In the genomic region with DNA sequence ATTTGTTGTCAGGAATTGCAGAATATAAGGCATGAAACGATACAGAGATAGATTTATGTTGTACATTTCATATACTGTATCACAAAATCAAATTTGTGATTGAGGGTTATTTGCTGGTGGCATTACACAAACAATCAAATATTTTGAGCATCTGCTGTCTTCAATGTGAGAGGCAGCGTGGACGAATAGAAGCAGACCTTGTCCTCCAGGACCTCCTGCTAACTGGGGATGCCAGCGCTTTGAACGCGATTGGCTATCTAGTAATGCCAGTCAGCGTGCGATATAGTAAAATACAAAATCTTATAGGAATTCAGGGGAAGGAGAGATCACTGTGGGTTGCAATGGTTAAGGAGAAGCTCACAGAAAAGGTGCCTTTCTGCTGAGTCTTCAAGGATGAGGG, we compare ENCODE assay signal across 9 cellular contexts. TPM values are rescaled to one million over a fixed set of nuclear protein-coding genes. Genes with fewer than 3 reads are reported as not detected.
DNase-seq lines count a peak whose midpoint lies in the region; FAIRE-seq and TF ChIP-seq lines count a peak whose summit lies in the region.
"Had no signal": no experiment of that assay in that cellular context is flagged by ENCODE, and none has a peak within 500 bp of the region (broad histone marks: within the 10 kb centered on the region; RNA-seq: fewer than 3 reads in every experiment).

No MANE protein-coding gene starts in this region.

- H3K27ac ChIP-seq in AG04450 (ENCODE audit: low read depth, low read length) (peak overlapping the region; percentile 33), HUES6 (ENCODE audit: low read depth, low read length) (no peak overlapping the region), muscle layer of duodenum (ENCODE audit: low read length) (no peak overlapping the region)

- H3K9me3 ChIP-seq in AG04450 (ENCODE audit: control insufficient read depth, insufficient read depth, low read length) (peaks cover 11% of the 10 kb centered on the region), HUES6 (ENCODE audit: control insufficient read depth, insufficient read depth, low read depth, low read length) (no peaks in the 10 kb centered on the region), muscle layer of duodenum (ENCODE audit: control insufficient read depth in 1 of 2, low read length in 2 of 2) (no peaks in the 10 kb centered on the region)

- H3K4me1 ChIP-seq in HUES6 (ENCODE audit: control insufficient read depth, insufficient read depth, low read length) (peaks cover 24% of the 10 kb centered on the region), muscle layer of duodenum (ENCODE audit: control insufficient read depth in 1 of 2, insufficient read depth in 2 of 2, low read length in 2 of 2) (peaks cover 0 to 26% of the 10 kb centered on the region in 2 donors)

- CTCF ChIA-PET in AG04450 (lab: Charles Lee) = interaction anchor here (0.6 to 2.9 kb wide), 47 partner anchors 8 to 704 kb away, joined by 3 to 42 read pairs (median 5); no protein-coding TSS in a partner anchor

- H3K36me3 ChIP-seq in HUES6 (ENCODE audit: control insufficient read depth, insufficient read depth, low read length) = peaks cover 23% of the 10 kb centered on the region
- peaks cover 17 to 23% of the 10 kb centered on the region in 2 donors for H3K36me3 ChIP-seq in muscle layer of duodenum (ENCODE audit: control insufficient read depth in 1 of 2, insufficient read depth in 2 of 2, low read length in 2 of 2)

- H3K9ac ChIP-seq in HUES6 (ENCODE audit: low read length) = peak overlapping the region; percentile 55

- POLR2A ChIA-PET in AG04450 (lab: Yijun Ruan, JAX) = interaction anchor here (0.6 to 1.8 kb wide), 7 partner anchors 19 to 527 kb away, joined by 3 to 15 read pairs (median 4); no protein-coding TSS in a partner anchor

- H3K27me3 ChIP-seq in AG04450 (ENCODE audit: control insufficient read depth, insufficient read depth, low read length) (no peaks in the 10 kb centered on the region), HUES6 (ENCODE audit: control insufficient read depth, insufficient read depth, low read length) (peaks cover 18% of the 10 kb centered on the region), muscle layer of duodenum (ENCODE audit: low read depth, low read length) (no peaks in the 10 kb centered on the region)

- peak overlapping the region; percentile 49 for H3K4me3 ChIP-seq in AG04450 (ENCODE audit: low read depth, low read length)
- peak overlapping the region; percentile 96 for H3K4me3 ChIP-seq in HUES6 (ENCODE audit: low read depth, low read length)
- H3K4me3 ChIP-seq in cardiac fibroblast (replicated peaks in 1 of 2; ENCODE audit: low read depth in 2 of 2, low read length in 2 of 2) = peak overlapping the region; percentile 39 to 44
- H3K4me3 ChIP-seq in muscle layer of duodenum (ENCODE audit: low read depth in 1 of 2, low read length in 2 of 2) = peak overlapping the region; percentile 89 to 97

- DNase-seq in AG04450 (ENCODE audit: low read depth, low spot score) = no peak
- DNase-seq in cardiac fibroblast (ENCODE audit: low read depth in 2 of 2) = no peak
- DNase-seq in COLO668 (lab: John Stamatoyannopoulos, UW; ENCODE audit: unreplicated experiment) = no peak
- no peak for DNase-seq in HTR-8/SVneo (ENCODE audit: insufficient read length, low spot score)
- DNase-seq in GDM1 (lab: John Stamatoyannopoulos, UW) = no peak
- no peak for DNase-seq in effector CD4-positive, alpha-beta T cell
- DNase-seq: SIG-M5 had no signal

- FAIRE-seq in HTR-8/SVneo (lab: Jason Lieb, UNC) = no peak

- TF ChIP-seq CTCF in AG04450 (IDR thresholded peaks at IDR 0.05; ENCODE audit: low read depth, low read length) (no peak), cardiac fibroblast (IDR thresholded peaks at IDR 0.05; ENCODE audit: low read depth, low read length) (no peak)

RNA-seq across cellular contexts. Expression of a gene that starts 0.6 kb away (rescaled TPM):
- 64.9 and 78.8 TPM in 2 replicates for polyA plus RNA-seq in AG04450 (2011; rRNA removed)
- polyA minus RNA-seq in AG04450 (2011; rRNA and poly(A)+ RNA removed) = 178 and 235 TPM in 2 replicates

Comparison
In these comparisons a context has a peak if more than half of its experiments do, and no peak if none do; other contexts are left out.
1. H3K4me3 ChIP-seq: peak in every context shown above with its lines; median percentile 96 in HUES6; 93 in muscle layer of duodenum; 49 in AG04450; 42 in cardiac fibroblast.